ENCODE assay signal across 19 cellular contexts in the genomic region with DNA sequence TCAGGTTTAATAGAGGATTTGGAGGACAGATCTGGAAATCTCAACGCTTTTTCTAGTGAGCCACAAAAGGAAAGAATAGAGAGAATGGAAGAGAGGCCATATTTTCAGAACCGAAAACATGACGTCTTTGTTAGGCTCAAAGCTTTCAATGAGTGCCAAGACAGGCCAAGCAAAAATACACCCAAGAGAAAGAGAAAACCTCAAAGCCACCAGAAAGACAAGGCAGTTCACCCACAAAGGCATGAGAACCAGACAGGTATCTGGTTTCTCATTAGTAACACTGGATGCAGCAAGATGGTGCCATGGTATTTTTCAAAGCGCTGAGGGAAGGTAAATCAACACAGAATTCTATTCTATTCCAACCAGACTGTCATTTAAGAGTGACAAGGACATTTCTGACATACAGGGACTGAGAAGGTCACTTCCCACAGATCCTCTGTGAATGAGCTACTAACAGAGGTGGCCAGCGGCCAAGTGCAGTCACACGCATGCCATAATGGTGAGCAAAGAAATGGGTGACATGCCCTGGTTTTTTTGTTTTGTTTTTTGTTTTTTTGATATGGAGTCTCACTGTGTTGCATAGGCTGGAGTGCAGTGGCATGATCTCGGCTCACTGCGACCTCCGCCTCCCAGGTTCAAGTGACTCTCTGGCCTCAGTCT. TPM values are rescaled to one million over a fixed set of nuclear protein-coding genes. Genes with fewer than 3 reads are reported as not detected.
DNase-seq lines count a peak whose midpoint lies in the region; ATAC-seq and TF ChIP-seq lines count a peak whose summit lies in the region.
"Had no signal": no experiment of that assay in that cellular context is flagged by ENCODE, and none has a peak within 500 bp of the region (broad histone marks: within the 10 kb centered on the region; RNA-seq: fewer than 3 reads in every experiment).

No MANE protein-coding gene starts in this region.

- no peaks in the 10 kb centered on the region for H3K27me3 ChIP-seq in right cardiac atrium (ENCODE audit: control insufficient read depth, insufficient read depth)
- H3K27me3 ChIP-seq in tibial nerve: no peaks in the 10 kb centered on the region
- H3K27me3 ChIP-seq: BLaER1 treated with 17β-estradiol and CSF1 and Interleukin-3, amounts not matched to agents 10 nM and 100 nM had no signal

- peak in 1 of 2 donors; percentile 73 for TF ChIP-seq EP300 in tibial nerve (IDR thresholded peaks at IDR 0.05)

- no peak for ATAC-seq in Right ventricle myocardium inferior
- no peak for ATAC-seq in right cardiac atrium
- ATAC-seq in GM19351 (IDR thresholded peaks at IDR 0.05; ENCODE audit: unreplicated experiment): no peak
- ATAC-seq in GM18498 (IDR thresholded peaks at IDR 0.05; ENCODE audit: unreplicated experiment): no peak
- ATAC-seq: SK-N-SH treated with all-trans-retinoic acid at 6 μM for 48 hours had no signal

- TF ChIP-seq CTCF in tibial nerve (IDR thresholded peaks at IDR 0.05): no peak

- peaks cover 3% of the 10 kb centered on the region for H3K4me1 ChIP-seq in right cardiac atrium (ENCODE audit: control insufficient read depth, insufficient read depth, low read length)
- peaks cover 0 to 38% (median 7%) of the 10 kb centered on the region in 4 donors for H3K4me1 ChIP-seq in tibial nerve
- H3K4me1 ChIP-seq: HAP-1 had no signal

- WGBS in right cardiac atrium: 79% methylated on average over 9 of the region's 9 CpGs
- 50% methylated on average over 9 of the region's 9 CpGs for WGBS in tibial nerve, 2 donors

- TF ChIP-seq POLR2A in tibial nerve (IDR thresholded peaks at IDR 0.05): no peak

- no peak overlapping the region for H3K27ac ChIP-seq in right cardiac atrium (ENCODE audit: low read length)
- peak overlapping the region; percentile 40 to 86 (median 70) for H3K27ac ChIP-seq in tibial nerve
- H3K27ac ChIP-seq: BLaER1 treated with 17β-estradiol and CSF1 and Interleukin-3, amounts not matched to agents 10 nM and 100 nM; HL-60; PC-9 had no signal

- intact Hi-C loops in Right ventricle myocardium inferior (cut with DNase I): no loop called here
- intact Hi-C loops in cardiac septum (cut with DNase I): no loop called here
- intact Hi-C loops in right cardiac atrium (cut with DNase I): no loop called here

- no peak overlapping the region for H3K4me3 ChIP-seq in right cardiac atrium (ENCODE audit: low read length)
- H3K4me3 ChIP-seq in tibial nerve: no peak overlapping the region
- H3K4me3 ChIP-seq: BLaER1 treated with 17β-estradiol and CSF1 and Interleukin-3, amounts not matched to agents 10 nM and 100 nM; HAP-1; PC-9 had no signal

- H3K36me3 ChIP-seq in tibial nerve: peaks cover 0 to 7% (median 0%) of the 10 kb centered on the region in 3 donors
- H3K36me3 ChIP-seq: HAP-1 had no signal

- H3K9me3 ChIP-seq in right cardiac atrium (ENCODE audit: control insufficient read depth, low read length) (no peaks in the 10 kb centered on the region), tibial nerve (no peaks in the 10 kb centered on the region)
- H3K9me3 ChIP-seq: HAP-1 had no signal

- DNase-seq in Right ventricle myocardium inferior (ENCODE audit: missing footprints): peak; percentile 30
- DNase-seq in cardiac septum (ENCODE audit: low spot score): no peak
- DNase-seq in central memory CD4-positive, alpha-beta T cell: peak; percentile 56
- peak in 2 of 3 donors; percentile 56 to 65 for DNase-seq in right cardiac atrium
- DNase-seq in tibial nerve (ENCODE audit: low spot score in 2 of 2): no peak
- DNase-seq in NOMO-1 treated with DMSO at 0.1 percent for 48 hours (lab: John Stamatoyannopoulos, UW; ENCODE audit: unreplicated experiment): no peak
- DNase-seq: 8988T, DMS 273 treated with DMSO at 0.1 percent for 48 hours, NCI-H187, NCI-H446, PC-9 had no signal

RNA-seq across cellular contexts. Expression of a gene that starts 41.9 kb away (rescaled TPM):
- total RNA-seq in Right ventricle myocardium inferior (46.8 TPM), cardiac septum (46.9 TPM), right cardiac atrium (10 to 100 TPM; 42.2 to 53.6 (median 46.0) TPM), tibial nerve (10 to 100 TPM; 50.9 to 89.0 (median 54.9) TPM)
- polyA plus RNA-seq in right cardiac atrium: 32.6 TPM

RNA-seq across cellular contexts. Expression of a gene that starts 44.7 kb away (rescaled TPM):
- not detected for total RNA-seq in Right ventricle myocardium inferior
- not detected for total RNA-seq in cardiac septum
- total RNA-seq in right cardiac atrium: not detected
- polyA plus RNA-seq in right cardiac atrium: under 0.01 TPM
- under 1 TPM in 2 of 4 donors, not detected in 2; under 0.01 to 0.22 TPM for total RNA-seq in tibial nerve
- total RNA-seq: Daoy had no signal
- polyA plus RNA-seq: IgD-negative memory B cell had no signal

Comparison
In these comparisons a context has a peak if more than half of its experiments do, and no peak if none do; other contexts are left out.
1. DNase-seq: peak in Right ventricle myocardium inferior (single experiment), central memory CD4-positive, alpha-beta T cell (single experiment) and right cardiac atrium (2 of 3); none in cardiac septum (single experiment), tibial nerve (0 of 2) and NOMO-1 treated with DMSO at 0.1 percent for 48 hours (single experiment).